Comparison of ENCODE assay signal across 27 cellular contexts in the genomic region with DNA sequence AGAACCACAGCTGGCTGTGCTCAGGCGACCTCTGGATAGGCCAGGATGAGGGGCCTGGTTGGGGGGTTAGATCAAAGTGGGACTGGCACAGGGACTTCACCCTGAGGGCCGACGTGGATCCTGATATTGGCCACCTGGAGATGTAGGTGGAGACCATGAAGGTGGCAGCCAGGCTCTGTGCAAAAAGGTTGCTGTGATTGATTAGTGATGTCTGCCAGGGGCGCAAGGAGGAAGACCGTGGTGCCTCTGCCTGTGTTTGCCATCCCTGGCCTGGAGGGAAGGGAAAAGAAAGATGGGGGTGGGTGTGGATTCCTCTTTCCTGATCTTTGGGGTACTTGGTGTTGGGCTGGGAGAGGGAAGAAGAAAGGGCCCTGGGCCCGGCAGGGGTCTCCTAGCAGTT. TPM values are rescaled to one million over a fixed set of nuclear protein-coding genes. Genes with fewer than 3 reads are reported as not detected.
"Had no signal": no experiment of that assay in that cellular context is flagged by ENCODE, and none has a peak within 500 bp of the region (broad histone marks: within the 10 kb centered on the region; RNA-seq: fewer than 3 reads in every experiment).

No MANE protein-coding gene starts in this region.

- H3K27me3 Mint-ChIP-seq: activated T-helper 17 cell treated with anti-CD3 and anti-CD28 coated beads, Interleukin-2, amount 50 U/mL, for 72 hours had no signal

- H3K27ac Mint-ChIP-seq: activated CD4-positive, alpha-beta T cell treated with anti-CD3 and anti-CD28 coated beads, Interleukin-2, amount 10 ng/mL, durations not matched to agents 7 days and 5 days; activated naive CD8-positive, alpha-beta T cell treated with anti-CD3 and anti-CD28 coated beads, Interleukin-2, amount 10 ng/mL, durations not matched to agents 7 days and 5 days; activated T-helper 17 cell treated with anti-CD3 and anti-CD28 coated beads, Interleukin-2, amount 50 U/mL, for 72 hours; endodermal cell; progenitor cell of endocrine pancreas; stimulated activated naive CD8-positive, alpha-beta T cell treated with anti-CD3 and anti-CD28 coated beads, Interleukin-15, amount 100 ng/mL, for 72 hours; T-helper 2 cell treated with Interferon-gamma antibody and Interleukin-4, amounts not matched to agents 5 μg/mL and 100 μg/mL, for 36 hours had no signal

- FAIRE-seq: keratinocyte had no signal

- H3K36me3 Mint-ChIP-seq: activated naive CD8-positive, alpha-beta T cell treated with anti-CD3 and anti-CD28 coated beads, Interleukin-2, amount 10 ng/mL, durations not matched to agents 7 days and 5 days; naive B cell had no signal

- H3K4me3 ChIP-seq: heart right ventricle, lower lobe of right lung, spleen, transverse colon, uterus had no signal

- H3K9me3 Mint-ChIP-seq: activated CD4-positive, alpha-beta T cell treated with anti-CD3 and anti-CD28 coated beads, Interleukin-2, amount 10 ng/mL, durations not matched to agents 7 days and 5 days; activated naive CD8-positive, alpha-beta T cell treated with anti-CD3 and anti-CD28 coated beads, Interleukin-2, amount 10 ng/mL, durations not matched to agents 7 days and 5 days; activated T-helper 17 cell treated with anti-CD3 and anti-CD28 coated beads, Interleukin-2, amount 50 U/mL, for 72 hours; endodermal cell; naive B cell; stimulated activated naive CD8-positive, alpha-beta T cell treated with anti-CD3 and anti-CD28 coated beads, Interleukin-15, amount 100 ng/mL, for 72 hours; T-helper 2 cell treated with Interferon-gamma antibody and Interleukin-4, amounts not matched to agents 5 μg/mL and 100 μg/mL, for 36 hours had no signal

- H3K27ac ChIP-seq: heart right ventricle, lower lobe of right lung, spleen, transverse colon, uterus, VCaP had no signal

- ATAC-seq: activated CD4-positive, CD25-positive, alpha-beta regulatory T cell treated with anti-CD3 and anti-CD28 coated beads, Interleukin-2, amount 50 U/mL, for 24 hours; activated T-helper 17 cell treated with anti-CD3 and anti-CD28 coated beads, Interleukin-2, amount 50 U/mL, for 72 hours; left lobe of liver; stimulated activated naive CD8-positive, alpha-beta T cell treated with anti-CD3 and anti-CD28 coated beads, Interleukin-15, amount 100 ng/mL, for 72 hours had no signal

- H3K4me1 ChIP-seq: lower lobe of right lung, spleen, transverse colon, uterus had no signal

- H3K36me3 ChIP-seq: heart right ventricle, lower lobe of right lung, spleen, transverse colon, uterus had no signal

- H3K27me3 ChIP-seq: heart right ventricle, spleen, transverse colon, uterus had no signal

- H3K4me3 Mint-ChIP-seq: activated CD4-positive, alpha-beta T cell treated with anti-CD3 and anti-CD28 coated beads, Interleukin-2, amount 10 ng/mL, durations not matched to agents 7 days and 5 days; activated naive CD8-positive, alpha-beta T cell treated with anti-CD3 and anti-CD28 coated beads, Interleukin-2, amount 10 ng/mL, durations not matched to agents 7 days and 5 days; activated T-helper 17 cell treated with anti-CD3 and anti-CD28 coated beads, Interleukin-2, amount 50 U/mL, for 72 hours; endodermal cell; stimulated activated naive CD8-positive, alpha-beta T cell treated with anti-CD3 and anti-CD28 coated beads, Interleukin-15, amount 100 ng/mL, for 72 hours; T-helper 2 cell treated with Interferon-gamma antibody and Interleukin-4, amounts not matched to agents 5 μg/mL and 100 μg/mL, for 36 hours had no signal

- H3K9me3 ChIP-seq: heart right ventricle, lower lobe of right lung, spleen, transverse colon, uterus had no signal

- DNase-seq: activated CD4-positive, alpha-beta T cell treated with anti-CD3 and anti-CD28 coated beads, Interleukin-2, amount 10 ng/mL, durations not matched to agents 7 days and 5 days; activated naive CD8-positive, alpha-beta T cell treated with anti-CD3 and anti-CD28 coated beads, Interleukin-2, amount 10 ng/mL, durations not matched to agents 7 days and 5 days; activated T-cell treated with anti-CD3 and anti-CD28 coated beads, Interleukin-2, amount 50 U/mL, for 1 hour; cerebellar nuclear complex; cortex of kidney; endodermal cell; heart right ventricle; lower lobe of right lung; naive B cell; spleen; stimulated activated CD4-positive, alpha-beta T cell treated with anti-CD3 and anti-CD28 coated beads, Interleukin-4, amount 100 ng/mL, for 1 hour; stimulated activated naive CD8-positive, alpha-beta T cell treated with anti-CD3 and anti-CD28 coated beads, Interleukin-15, amount 100 ng/mL, for 72 hours; transverse colon; uterus had no signal

RNA-seq across cellular contexts. Expression of gene SCN4A, which starts 0.5 kb away (rescaled TPM):
- total RNA-seq: activated naive CD8-positive, alpha-beta T cell treated with anti-CD3 and anti-CD28 coated beads, Interleukin-2, amount 10 ng/mL, durations not matched to agents 7 days and 5 days; fibroblast of villous mesenchyme had no signal
- polyA plus RNA-seq: keratinocyte, neural cell had no signal

RNA-seq across cellular contexts. Expression of gene PRR29, which starts 24.9 kb away (rescaled TPM):
- total RNA-seq: transverse colon had no signal

RNA-seq across cellular contexts. Expression of gene CD79B, which starts 41.1 kb away (rescaled TPM):
- total RNA-seq: fibroblast of villous mesenchyme, progenitor cell of endocrine pancreas, temporal lobe had no signal
- polyA plus RNA-seq: neural cell had no signal

RNA-seq across cellular contexts. Expression of gene ICAM2, which starts 47.2 kb away (rescaled TPM):
- polyA plus RNA-seq: neural cell had no signal

RNA-seq across cellular contexts. Expression of gene GH1, which starts 54.6 kb away (rescaled TPM):
- total RNA-seq: activated CD4-positive, alpha-beta T cell treated with anti-CD3 and anti-CD28 coated beads, Interleukin-2, amount 10 ng/mL, durations not matched to agents 7 days and 5 days; activated naive CD8-positive, alpha-beta T cell treated with anti-CD3 and anti-CD28 coated beads, Interleukin-2, amount 10 ng/mL, durations not matched to agents 7 days and 5 days; endodermal cell; fibroblast of villous mesenchyme; heart right ventricle; left lobe of liver; lower lobe of right lung; mesenteric fat pad; mucosa of gallbladder; omental fat pad; progenitor cell of endocrine pancreas; temporal lobe; transverse colon; uterus had no signal
- polyA plus RNA-seq: heart right ventricle, keratinocyte, neural cell had no signal
